ENCODE assay signal across 21 cellular contexts in genomic region chr6:14384175-14384949, GRCh38.
DNase-seq lines count a peak whose midpoint lies in the region; ATAC-seq and TF ChIP-seq lines count a peak whose summit lies in the region.
"Had no signal": no experiment of that assay in that cellular context is flagged by ENCODE, and none has a peak within 500 bp of the region (broad histone marks: within the 10 kb centered on the region; RNA-seq: fewer than 3 reads in every experiment).

No MANE protein-coding gene starts in this region.

- no peaks in the 10 kb centered on the region for H3K9me3 ChIP-seq in HEK293 (ENCODE audit: control insufficient read depth, insufficient read depth, low read depth, low read length)
- H3K9me3 ChIP-seq: colonic mucosa, gastroesophageal sphincter, psoas muscle had no signal

- TF ChIP-seq CTCF in CD14-positive monocyte (IDR thresholded peaks at IDR 0.05) (no peak), HEK293 (tag by site-specific recombination; IDR thresholded peaks at IDR 0.05) (no peak), mesothelial cell of epicardium (IDR thresholded peaks at IDR 0.05; ENCODE audit: unreplicated experiment) (no peak)

- no peak for DNase-seq in CD14-positive monocyte (ENCODE audit: low spot score)
- DNase-seq in NCI-H2081 (lab: John Stamatoyannopoulos, UW): peak; percentile 86 to 98
- no peak for DNase-seq in mesothelial cell of epicardium (ENCODE audit: low spot score in 2 of 2, unreplicated experiment in 2 of 2)
- DNase-seq in activated CD8-positive, alpha-beta memory T cell treated with anti-CD3 and anti-CD28 coated beads for 24 hours: no peak
- DNase-seq: activated CD4-positive, CD25-positive, alpha-beta regulatory T cell treated with anti-CD3 and anti-CD28 coated beads, Interleukin-2, amount 50 U/mL, for 72 hours; activated CD8-positive, alpha-beta memory T cell treated with anti-CD3 and anti-CD28 coated beads, Interleukin-2, amount 50 U/mL, for 48 hours; activated naive CD4-positive, alpha-beta T cell; colonic mucosa; DMS 273 treated with DMSO at 0.1 percent for 48 hours; HFFc6; NCI-H226; psoas muscle; stimulated activated naive CD8-positive, alpha-beta T cell treated with anti-CD3 and anti-CD28 coated beads, Interleukin-15, amount 100 ng/mL, for 72 hours had no signal

- ATAC-seq in GM18909 (IDR thresholded peaks at IDR 0.05; ENCODE audit: poor library complexity, unreplicated experiment): no peak
- ATAC-seq: gastroesophageal sphincter; psoas muscle; stimulated activated naive CD8-positive, alpha-beta T cell treated with anti-CD3 and anti-CD28 coated beads, Interleukin-15, amount 100 ng/mL, for 72 hours had no signal

- CTCF ChIA-PET in HEK293 (lab: Yijun Ruan, JAX): interaction anchor here (0.5 to 1.4 kb wide), 4 partner anchors 13 to 1059 kb away, joined by 3 to 6 read pairs (median 4); no protein-coding TSS in a partner anchor

- no peak overlapping the region for H3K27ac ChIP-seq in HEK293 (ENCODE audit: extremely low read depth, low read depth, low read length)
- H3K27ac ChIP-seq: colonic mucosa, epithelial cell of prostate, gastroesophageal sphincter, psoas muscle had no signal

- H3K9me3 Mint-ChIP-seq in CD14-positive monocyte: peaks cover 0 to 3% (median 0%) of the 10 kb centered on the region in 7 donors
- H3K9me3 Mint-ChIP-seq in dendritic cell treated with granulocyte-macrophage colony-stimulating factor and Interleukin-4, amounts not matched to agents 40 ng/mL and 50 ng/mL, for 4 days: no peaks in the 10 kb centered on the region
- no peaks in the 10 kb centered on the region for H3K9me3 Mint-ChIP-seq in mesothelial cell of epicardium
- H3K9me3 Mint-ChIP-seq: HFFc6; nephron; stimulated activated naive CD8-positive, alpha-beta T cell treated with anti-CD3 and anti-CD28 coated beads, Interleukin-15, amount 100 ng/mL, for 72 hours; T-helper 2 cell treated with Interferon-gamma antibody and Interleukin-4, amounts not matched to agents 5 μg/mL and 100 μg/mL, for 36 hours had no signal

- peak overlapping the region in 5 of 7 donors; percentile 85 to 94 (median 89) for H3K27ac Mint-ChIP-seq in CD14-positive monocyte
- peak overlapping the region; percentile 64 for H3K27ac Mint-ChIP-seq in dendritic cell treated with granulocyte-macrophage colony-stimulating factor and Interleukin-4, amounts not matched to agents 40 ng/mL and 50 ng/mL, for 4 days
- no peak overlapping the region for H3K27ac Mint-ChIP-seq in mesothelial cell of epicardium
- H3K27ac Mint-ChIP-seq: HFFc6; nephron; T-helper 2 cell treated with Interferon-gamma antibody and Interleukin-4, amounts not matched to agents 5 μg/mL and 100 μg/mL, for 36 hours had no signal

- no peak overlapping the region for H3K4me3 ChIP-seq in HEK293 (ENCODE audit: low read depth, low read length)
- H3K4me3 ChIP-seq: colonic mucosa, gastroesophageal sphincter, lung, psoas muscle had no signal

- intact Hi-C loops in CD14-positive monocyte (cut with micrococcal nuclease): no loop called here
- intact Hi-C loops in dendritic cell treated with granulocyte-macrophage colony-stimulating factor and Interleukin-4, amounts not matched to agents 40 ng/mL and 50 ng/mL, for 4 days (cut with micrococcal nuclease): no loop called here

- peaks cover 0 to 2% (median 0%) of the 10 kb centered on the region in 3 donors for H3K27me3 Mint-ChIP-seq in CD14-positive monocyte (ENCODE audit: low read depth in 3 of 3)
- no peaks in the 10 kb centered on the region for H3K27me3 Mint-ChIP-seq in dendritic cell treated with granulocyte-macrophage colony-stimulating factor and Interleukin-4, amounts not matched to agents 40 ng/mL and 50 ng/mL, for 4 days
- peaks cover 69% of the 10 kb centered on the region for H3K27me3 Mint-ChIP-seq in mesothelial cell of epicardium (ENCODE audit: low read depth)

- H3K4me1 ChIP-seq in HEK293 (ENCODE audit: control insufficient read depth, insufficient read depth, low read length): 0 out of 2 replicates have a peak, but pooled peaks cover 3% of the 10 kb centered on the region
- H3K4me1 ChIP-seq: colonic mucosa, gastroesophageal sphincter, psoas muscle had no signal

- no peaks in the 10 kb centered on the region for H3K36me3 ChIP-seq in HEK293 (ENCODE audit: control insufficient read depth in 2 of 2, insufficient read depth in 1 of 2, low read length in 2 of 2)
- H3K36me3 ChIP-seq: colonic mucosa, gastroesophageal sphincter had no signal

- POLR2A ChIA-PET in HEK293 (lab: Yijun Ruan, JAX): no interaction called here

- peaks cover 44% of the 10 kb centered on the region for H3K4me1 Mint-ChIP-seq in CD14-positive monocyte
- peaks cover 42% of the 10 kb centered on the region for H3K4me1 Mint-ChIP-seq in dendritic cell treated with granulocyte-macrophage colony-stimulating factor and Interleukin-4, amounts not matched to agents 40 ng/mL and 50 ng/mL, for 4 days (ENCODE audit: low read depth)
- peaks cover 9% of the 10 kb centered on the region for H3K4me1 Mint-ChIP-seq in mesothelial cell of epicardium

- H3K4me3 Mint-ChIP-seq in CD14-positive monocyte (no peak overlapping the region), mesothelial cell of epicardium (no peak overlapping the region)
- H3K4me3 Mint-ChIP-seq in dendritic cell treated with granulocyte-macrophage colony-stimulating factor and Interleukin-4, amounts not matched to agents 40 ng/mL and 50 ng/mL, for 4 days: no peak overlapping the region
- H3K4me3 Mint-ChIP-seq: HFFc6; nephron; stimulated activated naive CD8-positive, alpha-beta T cell treated with anti-CD3 and anti-CD28 coated beads, Interleukin-15, amount 100 ng/mL, for 72 hours; T-helper 2 cell treated with Interferon-gamma antibody and Interleukin-4, amounts not matched to agents 5 μg/mL and 100 μg/mL, for 36 hours had no signal

- H3K36me3 Mint-ChIP-seq in CD14-positive monocyte: no peaks in the 10 kb centered on the region
- no peaks in the 10 kb centered on the region for H3K36me3 Mint-ChIP-seq in dendritic cell treated with granulocyte-macrophage colony-stimulating factor and Interleukin-4, amounts not matched to agents 40 ng/mL and 50 ng/mL, for 4 days (ENCODE audit: low read depth)
- no peaks in the 10 kb centered on the region for H3K36me3 Mint-ChIP-seq in mesothelial cell of epicardium

TF ChIP-seq in HEK293, 187 proteins besides CTCF, POLR2A, EP300 and RAD21:
- TF ChIP-seq SALL2 (tag by site-specific recombination; IDR thresholded peaks at IDR 0.05; ENCODE audit: borderline replicate concordance) (no peak), SP7 (tag by site-specific recombination; IDR thresholded peaks at IDR 0.05) (peak; percentile 95), PRDM6 (tag by site-specific recombination; IDR thresholded peaks at IDR 0.05) (no peak), AEBP2 (tag by site-specific recombination; IDR thresholded peaks at IDR 0.05; ENCODE audit: borderline replicate concordance) (no peak)

Comparison
In these comparisons a context has a peak if more than half of its experiments do, and no peak if none do; other contexts are left out.
1. DNase-seq: peak in NCI-H2081 (2 of 2); none in CD14-positive monocyte (single experiment), mesothelial cell of epicardium (0 of 2) and activated CD8-positive, alpha-beta memory T cell treated with anti-CD3 and anti-CD28 coated beads for 24 hours (single experiment).